19 cellular contexts compared by ENCODE assay signal in the genomic region with DNA sequence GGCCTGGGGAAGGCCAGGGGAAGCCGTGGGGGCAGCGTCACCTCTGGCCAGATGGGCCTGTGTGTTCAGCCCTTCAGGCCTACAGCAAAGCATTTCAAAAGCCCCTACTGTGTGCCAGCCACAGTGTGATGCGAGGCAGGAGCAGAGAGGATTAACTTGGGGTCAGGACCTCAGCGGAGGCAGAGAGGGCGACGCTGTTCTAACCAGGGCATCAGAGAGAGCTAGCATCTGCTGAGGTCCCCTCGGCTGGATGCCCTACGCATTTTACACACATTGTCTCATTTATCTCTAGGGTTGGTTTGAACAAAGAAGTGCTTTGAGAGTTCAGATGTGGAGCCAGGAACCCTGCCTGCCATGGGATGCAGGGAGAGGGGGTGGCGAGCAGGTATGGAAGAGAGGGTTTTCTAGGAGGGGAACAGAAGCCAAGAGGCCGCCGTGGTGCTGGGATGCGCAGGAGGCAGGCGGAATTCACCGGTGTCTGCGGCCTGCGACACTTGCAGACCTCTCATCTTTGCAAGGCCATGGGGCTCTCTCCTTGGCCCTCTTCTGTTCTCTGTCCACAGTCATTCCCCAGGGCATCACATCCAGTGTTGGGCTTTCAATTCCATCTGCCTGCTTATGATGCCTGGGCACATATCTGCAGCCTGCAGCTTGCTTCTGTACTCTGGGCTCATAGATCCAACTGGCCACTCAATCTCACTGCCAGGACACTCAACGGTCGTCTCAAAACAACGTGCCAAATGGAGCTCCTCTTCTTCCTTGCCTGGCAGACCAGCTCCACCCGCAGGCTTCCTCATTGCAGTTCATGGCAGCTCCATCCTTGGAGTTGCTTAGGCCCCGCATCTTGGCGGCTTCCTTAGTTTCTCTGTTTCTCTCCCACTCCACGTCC. TPM values are rescaled to one million over a fixed set of nuclear protein-coding genes. Genes with fewer than 3 reads are reported as not detected.
A peak's percentile ranks its signal among the peaks of the same experiment; 100 is the strongest.
DNase-seq lines count a peak whose midpoint lies in the region; ATAC-seq, FAIRE-seq and TF ChIP-seq lines count a peak whose summit lies in the region.
"Had no signal": no experiment of that assay in that cellular context is flagged by ENCODE, and none has a peak within 500 bp of the region (broad histone marks: within the 10 kb centered on the region; RNA-seq: fewer than 3 reads in every experiment).

No MANE protein-coding gene starts in this region.

- H3K9ac ChIP-seq in HepG2 (ENCODE audit: insufficient read depth, low read depth, low read length) (peak overlapping the region; percentile 55), MM.1S (ENCODE audit: low read length) (no peak overlapping the region)

- peaks cover 5% of the 10 kb centered on the region for H3K9me3 Mint-ChIP-seq in WTC11

- H2AFZ ChIP-seq in HepG2 (ENCODE audit: low read length) (no peak overlapping the region), MM.1S (ENCODE audit: low read length) (no peak overlapping the region)

- H3K36me3 Mint-ChIP-seq in WTC11: no peaks in the 10 kb centered on the region

- H3K27me3 ChIP-seq in HepG2 (ENCODE audit: control insufficient read depth in 1 of 2, insufficient read depth in 2 of 2, low read length in 2 of 2) (no peaks in the 10 kb centered on the region), right lobe of liver (no peaks in the 10 kb centered on the region), MM.1S (replicated peaks; ENCODE audit: insufficient read depth, low read length) (peaks cover 9% of the 10 kb centered on the region)

- ATAC-seq in HepG2: peak; percentile 12
- no peak for ATAC-seq in right lobe of liver
- ATAC-seq in WTC11: peak; percentile 43
- no peak for ATAC-seq in HG03571 (IDR thresholded peaks at IDR 0.05; ENCODE audit: unreplicated experiment)
- ATAC-seq in GM21447 (IDR thresholded peaks at IDR 0.05; ENCODE audit: unreplicated experiment): no peak
- ATAC-seq: activated T-cell treated with anti-CD3 and anti-CD28 coated beads, Interleukin-2, amount 50 U/mL, for 4 hours; HCT116; K562 had no signal

- TF ChIP-seq CTCF in HepG2 (CRISPR knock-in tag; IDR thresholded peaks at IDR 0.05) (peak; percentile 72), right lobe of liver (IDR thresholded peaks at IDR 0.05) (no peak), WTC11 (IDR thresholded peaks at IDR 0.05) (no peak), MM.1S (IDR thresholded peaks at IDR 0.05; ENCODE audit: low read length) (no peak)

- H3K36me3 ChIP-seq in HepG2 (replicated peaks in 1 of 2; ENCODE audit: control insufficient read depth in 1 of 2, insufficient read depth in 2 of 2, low read length in 2 of 2) (peaks cover 0 to 2% of the 10 kb centered on the region in 2 experiments; a peak in 2 of 5 replicates), right lobe of liver (no peaks in the 10 kb centered on the region), MM.1S (replicated peaks; ENCODE audit: insufficient read depth, low read length) (no peaks in the 10 kb centered on the region)

- WGBS in HepG2 (ENCODE audit: low lambda C conversion rate): 81% methylated on average over 23 of the region's 23 CpGs
- WGBS in right lobe of liver (ENCODE audit: insufficient coverage, low coverage, low lambda C conversion rate, missing lambda C conversion rate): 80% methylated on average over 15 of the region's 23 CpGs

- peak overlapping the region; percentile 88 for H3K27ac ChIP-seq in HepG2 (ENCODE audit: extremely low read length, insufficient read depth, low read length)
- no peak overlapping the region for H3K27ac ChIP-seq in right lobe of liver
- H3K27ac ChIP-seq in MM.1S (ENCODE audit: low read length): no peak overlapping the region

- TF ChIP-seq POLR2A in HepG2 (IDR thresholded peaks at IDR 0.05; ENCODE audit: insufficient read depth in 1 of 2, low read depth in 2 of 2, low read length in 2 of 2) (peak in 1 of 2 experiments; percentile 57; a peak in 1 of 4 replicates), right lobe of liver (IDR thresholded peaks at IDR 0.05) (no peak)

- CTCF ChIA-PET in HepG2 (lab: Yijun Ruan, JAX; ENCODE audit: low intra/inter-chr PET ratio, low total read pairs) (interaction anchor here (1.1 kb wide), 1 partner anchor 168 kb away, joined by 3 read pairs; no protein-coding TSS in a partner anchor), WTC11 (lab: Charles Lee) (interaction anchor here (0.6 to 1.6 kb wide), 13 partner anchors 10 to 213 kb away, joined by 3 to 11 read pairs (median 3); no protein-coding TSS in a partner anchor)

- H3K79me2 ChIP-seq in HepG2 (ENCODE audit: insufficient read depth, low read length) (peaks cover 4% of the 10 kb centered on the region), MM.1S (ENCODE audit: low read length) (no peaks in the 10 kb centered on the region)

- H3K27ac Mint-ChIP-seq in WTC11: no peak overlapping the region
- H3K27ac Mint-ChIP-seq: activated CD4-positive, alpha-beta T cell treated with anti-CD3 and anti-CD28 coated beads, Interleukin-2, amount 10 ng/mL, durations not matched to agents 7 days and 5 days; dendritic cell treated with granulocyte-macrophage colony-stimulating factor and Interleukin-4, amounts not matched to agents 40 ng/mL and 50 ng/mL, for 4 days had no signal

- intact Hi-C loops in HepG2 (cut with micrococcal nuclease; ENCODE audit: unreplicated experiment) (loop anchor here (1.0 kb wide), 2 partner anchors 7 to 20 kb away; no protein-coding TSS in a partner anchor), right lobe of liver (cut with DNase I) (no loop called here)

- peak; percentile 72 for TF ChIP-seq RAD21 in HepG2 (CRISPR knock-in tag; IDR thresholded peaks at IDR 0.05)

- FAIRE-seq in HepG2 (lab: Jason Lieb, UNC): no peak
- FAIRE-seq: K562, small intestine had no signal

- TF ChIP-seq EP300 in HepG2 (IDR thresholded peaks at IDR 0.05; ENCODE audit: low read depth in 2 of 2, low read length in 2 of 2) (no peak), HepG2 (CRISPR knock-in tag; IDR thresholded peaks at IDR 0.05; ENCODE audit: borderline replicate concordance) (no peak)

- H3K9me2 ChIP-seq in MM.1S (replicated peaks; ENCODE audit: insufficient read depth, low read length): no peaks in the 10 kb centered on the region

- no peaks in the 10 kb centered on the region for H4K20me1 ChIP-seq in HepG2 (ENCODE audit: insufficient read depth, low read length)
- H4K20me1 ChIP-seq in MM.1S (ENCODE audit: insufficient read depth, low read length): no peaks in the 10 kb centered on the region

- H3K4me3 Mint-ChIP-seq in WTC11: no peak overlapping the region
- H3K4me3 Mint-ChIP-seq: activated CD4-positive, alpha-beta T cell treated with anti-CD3 and anti-CD28 coated beads, Interleukin-2, amount 10 ng/mL, durations not matched to agents 7 days and 5 days; activated T-cell treated with anti-CD3 and anti-CD28 coated beads, Interleukin-2, amount 50 U/mL, for 4 hours; dendritic cell treated with granulocyte-macrophage colony-stimulating factor and Interleukin-4, amounts not matched to agents 40 ng/mL and 50 ng/mL, for 4 days had no signal

- peaks cover 28% of the 10 kb centered on the region for H3K4me1 Mint-ChIP-seq in WTC11
- H3K4me1 Mint-ChIP-seq: activated CD4-positive, alpha-beta T cell treated with anti-CD3 and anti-CD28 coated beads, Interleukin-2, amount 10 ng/mL, durations not matched to agents 7 days and 5 days had no signal

- H3K4me2 ChIP-seq in HepG2 (ENCODE audit: low read depth, low read length) (peak overlapping the region; percentile 85), MM.1S (ENCODE audit: low read depth, low read length) (no peak overlapping the region)

- peaks cover 72% of the 10 kb centered on the region for H3K4me1 ChIP-seq in HepG2 (ENCODE audit: insufficient read depth, low read length)
- no peaks in the 10 kb centered on the region for H3K4me1 ChIP-seq in right lobe of liver
- no peaks in the 10 kb centered on the region for H3K4me1 ChIP-seq in MM.1S (ENCODE audit: low read length)

- no TSS peak for BruUV-seq in HepG2 (replicated peaks; lab: Mats Ljungman, UMichigan)

- in situ Hi-C loops in HepG2 (cut with HindIII; ENCODE audit: extremely low pct_ligation_motif_present, low pct_unique_long_range_greater_than_20kb): no loop called here

- H3K4me3 ChIP-seq in HepG2 (replicated peaks in 1 of 3; ENCODE audit: insufficient read depth in 1 of 3, low read depth in 2 of 3, low read length in 3 of 3) (0 out of 6 replicates have a peak overlapping the region, but pooled peaks of 1 of the 3 experiments have one; percentile 17), right lobe of liver (no peak overlapping the region), MM.1S (ENCODE audit: low read length) (no peak overlapping the region)
- H3K4me3 ChIP-seq: K562 had no signal

- peaks cover 10% of the 10 kb centered on the region for H3K27me3 Mint-ChIP-seq in WTC11 (ENCODE audit: low read depth)

- no peaks in the 10 kb centered on the region for H3F3A ChIP-seq in MM.1S (ENCODE audit: insufficient read depth, low read length)

- DNase-seq in HepG2 (ENCODE audit: low spot score) (peak; percentile 52), right lobe of liver (no peak), WTC11 (ENCODE audit: low spot score) (peak; percentile 39), medulla oblongata (ENCODE audit: extremely low spot score) (peak; percentile 62), MM.1S (no peak), NCI-H2081 (lab: John Stamatoyannopoulos, UW) (no peak)
- DNase-seq: activated CD4-positive, alpha-beta T cell treated with anti-CD3 and anti-CD28 coated beads, Interleukin-2, amount 10 ng/mL, durations not matched to agents 7 days and 5 days; activated T-cell treated with anti-CD3 and anti-CD28 coated beads, Interleukin-2, amount 50 U/mL, for 4 hours; AML-193; aorta; DMS79; NCI-H1694 treated with DMSO at 0.1 percent for 48 hours; Right ventricle myocardium superior; small intestine had no signal

- POLR2A ChIA-PET in HepG2 (lab: Yijun Ruan, JAX) (interaction anchor here (0.6 to 5.1 kb wide), 19 partner anchors 8 to 167 kb away, joined by 3 to 53 read pairs (median 5); a partner anchor contains a TSS), WTC11 (lab: Charles Lee) (no interaction called here)

- H3K9me3 ChIP-seq in HepG2 (ENCODE audit: low read length) (no peaks in the 10 kb centered on the region), right lobe of liver (no peaks in the 10 kb centered on the region), MM.1S (replicated peaks; ENCODE audit: insufficient read depth, low read length) (no peaks in the 10 kb centered on the region)

RNA-seq across cellular contexts. Expression of a gene that starts 8.1 kb away (rescaled TPM):
- 59.0 and 70.4 TPM in 2 replicates for total RNA-seq in HepG2 (2016; rRNA removed; fragmentation: Illumina TruSeq; extraction: Trizol)
- 19.9 and 25.5 TPM in 2 replicates for total RNA-seq in HepG2 (2016; cell fraction: cytosol; rRNA removed; fragmentation: Illumina TruSeq; extraction: Trizol; ENCODE audit: low read depth)
- 50.0 and 70.7 TPM in 2 replicates for total RNA-seq in HepG2 (2016; cell fraction: insoluble cytoplasmic fraction; rRNA removed; fragmentation: Illumina TruSeq; extraction: Trizol)
- 136 and 148 TPM in 2 replicates for total RNA-seq in HepG2 (2016; cell fraction: membrane; rRNA removed; fragmentation: Illumina TruSeq; extraction: Trizol)
- 61.9 and 70.6 TPM in 2 replicates for total RNA-seq in HepG2 (2016; cell fraction: nucleus; rRNA removed; fragmentation: Illumina TruSeq; extraction: Trizol)
- 86.1 and 121 TPM in 2 replicates for polyA plus RNA-seq in HepG2 (2011; rRNA removed)
- polyA plus RNA-seq in HepG2 (2011; cell fraction: cytosol; rRNA removed): 22.3 and 49.7 TPM in 2 replicates
- 150 and 275 TPM in 2 replicates for polyA plus RNA-seq in HepG2 (2011; cell fraction: nucleus; rRNA removed)
- polyA plus RNA-seq in HepG2 (2012): 58.7 and 76.3 TPM in 2 replicates
- 106 and 127 TPM in 2 replicates for polyA plus RNA-seq in HepG2 (2016; cell fraction: cytosol; fragmentation: Illumina TruSeq; extraction: Trizol; ENCODE audit: low read depth)
- polyA plus RNA-seq in HepG2 (2016; cell fraction: insoluble cytoplasmic fraction; fragmentation: Illumina TruSeq; extraction: Trizol; ENCODE audit: low read depth): 95.8 and 124 TPM in 2 replicates
- 156 and 170 TPM in 2 replicates for polyA plus RNA-seq in HepG2 (2016; cell fraction: membrane; fragmentation: Illumina TruSeq; extraction: Trizol; ENCODE audit: low read depth)
- 155 and 169 TPM in 2 replicates for polyA plus RNA-seq in HepG2 (2016; cell fraction: nucleus; fragmentation: Illumina TruSeq; extraction: Trizol; ENCODE audit: insufficient read depth, low read depth)
- polyA minus RNA-seq in HepG2 (2011; rRNA and poly(A)+ RNA removed; ENCODE audit: low replicate concordance): 0.02 and 110 TPM in 2 replicates
- polyA minus RNA-seq in HepG2 (2011; cell fraction: cytosol; rRNA and poly(A)+ RNA removed): 14.3 and 28.8 TPM in 2 replicates
- polyA minus RNA-seq in HepG2 (2011; cell fraction: nucleus; rRNA and poly(A)+ RNA removed): 43.1 and 57.6 TPM in 2 replicates
- 1 to 10 TPM in 5 of 6 experiments, under 1 TPM in 1; 0.69 to 2.6 (median 2.1) TPM for total RNA-seq in right lobe of liver
- 6.0 to 9.3 TPM (median 9.1 TPM) in 3 replicates for total RNA-seq in WTC11 (2021)

Comparison
In these comparisons a context has a peak if more than half of its experiments do, and no peak if none do; other contexts are left out.
1. ATAC-seq: peak in HepG2 (single experiment) and WTC11 (single experiment); none in right lobe of liver (0 of 4), HG03571 (single experiment) and GM21447 (single experiment).
2. DNase-seq: peak in HepG2 (single experiment), WTC11 (single experiment) and medulla oblongata (single experiment); none in right lobe of liver (0 of 3), MM.1S (single experiment) and NCI-H2081 (0 of 2).